Comparison of ENCODE assay signal across 8 cellular contexts in genomic region chr14:90815817-90816662, GRCh38. TPM values are rescaled to one million over a fixed set of nuclear protein-coding genes. Genes with fewer than 3 reads are reported as not detected.
DNase-seq lines count a peak whose midpoint lies in the region; ATAC-seq, FAIRE-seq and TF ChIP-seq lines count a peak whose summit lies in the region.

TTC7B (minus strand) TSS chr14:90816430; CDS start chr14:90816295, 135 bp downstream.

- no peaks in the 10 kb centered on the region for H3F3A ChIP-seq in Loucy (ENCODE audit: low read depth)

- TF ChIP-seq CTCF in D721Med (IDR thresholded peaks at IDR 0.05; ENCODE audit: insufficient read depth, missing control alignments) (peak; percentile 26), GM20000 (IDR thresholded peaks at IDR 0.05; ENCODE audit: extremely low read depth, missing control alignments) (peak; percentile 53), Loucy (conservative IDR thresholded peaks at IDR 0.05; ENCODE audit: low read length) (0 out of 2 replicates have a peak, but pooled peaks have one; percentile 18), fibroblast of the aortic adventitia (IDR thresholded peaks at IDR 0.05; ENCODE audit: insufficient read depth, low read length) (peak; percentile 46)

- H3K36me3 ChIP-seq in Loucy (ENCODE audit: insufficient read depth, low read length), result no peaks in the 10 kb centered on the region

- H2AFZ ChIP-seq in Loucy (ENCODE audit: low read length), result no peak within 1 kb of the TSS

- DNase-seq in D721Med (ENCODE audit: insufficient read length, low spot score), result peak; percentile 83
- DNase-seq in GM20000 (ENCODE audit: low spot score), result peak; percentile 92
- DNase-seq in activated T-cell treated with anti-CD3 and anti-CD28 coated beads, Interleukin-2, amount 50 U/mL, for 24 hours, result peak; percentile 64
- peak; percentile 15 for DNase-seq in fibroblast of the aortic adventitia (ENCODE audit: low read depth)
- DNase-seq in natural killer cell treated with Interleukin-12 subunit alpha and Interleukin-12 subunit beta and Interleukin-15 and Interleukin-18, amount 100 ng/mL, for 72 hours (ENCODE audit: low spot score), result no peak

- H3K4me2 ChIP-seq in Loucy (ENCODE audit: low read depth, low read length, poor library complexity, severe bottlenecking), result peak within 1 kb of the TSS; percentile 87

- no peaks in the 10 kb centered on the region for H4K20me1 ChIP-seq in Loucy (ENCODE audit: insufficient read depth, low read length, poor library complexity, severe bottlenecking)

- H3K9ac ChIP-seq in Loucy (ENCODE audit: low read depth, low read length, poor library complexity, severe bottlenecking), result peak within 1 kb of the TSS; percentile 77

- H3K9me3 Mint-ChIP-seq in activated T-cell treated with anti-CD3 and anti-CD28 coated beads, Interleukin-2, amount 50 U/mL, for 24 hours, result no peaks in the 10 kb centered on the region
- H3K9me3 Mint-ChIP-seq in natural killer cell treated with Interleukin-12 subunit alpha and Interleukin-12 subunit beta and Interleukin-15 and Interleukin-18, amount 100 ng/mL, for 72 hours, result no peaks in the 10 kb centered on the region

- peak within 1 kb of the TSS; percentile 52 for H3K27ac Mint-ChIP-seq in activated T-cell treated with anti-CD3 and anti-CD28 coated beads, Interleukin-2, amount 50 U/mL, for 24 hours
- H3K27ac Mint-ChIP-seq in natural killer cell treated with Interleukin-12 subunit alpha and Interleukin-12 subunit beta and Interleukin-15 and Interleukin-18, amount 100 ng/mL, for 72 hours, result peak within 1 kb of the TSS; percentile 49 to 61

- ATAC-seq in natural killer cell treated with Interleukin-12 subunit alpha and Interleukin-12 subunit beta and Interleukin-15 and Interleukin-18, amount 100 ng/mL, for 72 hours, result peak; percentile 77 to 82
- no peak for ATAC-seq in HG03439 (IDR thresholded peaks at IDR 0.05; ENCODE audit: unreplicated experiment)
- ATAC-seq in HG03196 (IDR thresholded peaks at IDR 0.05; ENCODE audit: unreplicated experiment), result no peak

- no peaks in the 10 kb centered on the region for H3K9me3 ChIP-seq in Loucy (ENCODE audit: insufficient read depth, low read depth, low read length)

- no peaks in the 10 kb centered on the region for H3K36me3 Mint-ChIP-seq in activated T-cell treated with anti-CD3 and anti-CD28 coated beads, Interleukin-2, amount 50 U/mL, for 24 hours (ENCODE audit: low read depth)
- no peaks in the 10 kb centered on the region for H3K36me3 Mint-ChIP-seq in natural killer cell treated with Interleukin-12 subunit alpha and Interleukin-12 subunit beta and Interleukin-15 and Interleukin-18, amount 100 ng/mL, for 72 hours

- no peaks in the 10 kb centered on the region for H3K9me2 ChIP-seq in Loucy (replicated peaks; ENCODE audit: low read depth, low read length)

- peak within 1 kb of the TSS; percentile 84 for H3K4me3 ChIP-seq in Loucy (ENCODE audit: low read length, poor library complexity, severe bottlenecking)
- peak within 1 kb of the TSS; percentile 82 for H3K4me3 ChIP-seq in fibroblast of the aortic adventitia (ENCODE audit: low read depth, low read length)

- H3K4me1 Mint-ChIP-seq in activated T-cell treated with anti-CD3 and anti-CD28 coated beads, Interleukin-2, amount 50 U/mL, for 24 hours (ENCODE audit: low read depth), result peaks cover 10% of the 10 kb centered on the region
- H3K4me1 Mint-ChIP-seq in natural killer cell treated with Interleukin-12 subunit alpha and Interleukin-12 subunit beta and Interleukin-15 and Interleukin-18, amount 100 ng/mL, for 72 hours (ENCODE audit: low read depth in 2 of 2), result peaks cover 21 to 27% of the 10 kb centered on the region in 2 donors

- peaks cover 47% of the 10 kb centered on the region for H3K79me2 ChIP-seq in Loucy (ENCODE audit: insufficient read depth, low read length)

- H3K27me3 ChIP-seq in Loucy (ENCODE audit: insufficient read depth, low read length, poor library complexity, severe bottlenecking), result no peaks in the 10 kb centered on the region

- FAIRE-seq in D721Med (lab: Jason Lieb, UNC), result no peak

- peaks cover 49% of the 10 kb centered on the region for H3K4me1 ChIP-seq in Loucy (ENCODE audit: insufficient read depth, low read length, poor library complexity, severe bottlenecking)

- H3K4me3 Mint-ChIP-seq in activated T-cell treated with anti-CD3 and anti-CD28 coated beads, Interleukin-2, amount 50 U/mL, for 24 hours, result peak within 1 kb of the TSS; percentile 75
- H3K4me3 Mint-ChIP-seq in natural killer cell treated with Interleukin-12 subunit alpha and Interleukin-12 subunit beta and Interleukin-15 and Interleukin-18, amount 100 ng/mL, for 72 hours, result peak within 1 kb of the TSS; percentile 66

- peaks cover 25% of the 10 kb centered on the region for H3K27me3 Mint-ChIP-seq in activated T-cell treated with anti-CD3 and anti-CD28 coated beads, Interleukin-2, amount 50 U/mL, for 24 hours
- H3K27me3 Mint-ChIP-seq in natural killer cell treated with Interleukin-12 subunit alpha and Interleukin-12 subunit beta and Interleukin-15 and Interleukin-18, amount 100 ng/mL, for 72 hours, result peaks cover 5 to 8% of the 10 kb centered on the region in 2 donors

RNA-seq across cellular contexts. Expression of gene TTC7B, which starts in this region (rescaled TPM):
- 24.9 and 50.9 TPM in 2 replicates for total RNA-seq in fibroblast of the aortic adventitia (ENCODE audit: low replicate concordance)
- total RNA-seq in natural killer cell treated with Interleukin-12 subunit alpha and Interleukin-12 subunit beta and Interleukin-15 and Interleukin-18, amount 100 ng/mL, for 72 hours, result 10 to 100 TPM in 1 of 2 donors, 1 to 10 TPM in 1; 8.9 to 24.5 TPM

Comparison
In these comparisons a context has a peak if more than half of its experiments do, and no peak if none do; other contexts are left out.
1. ATAC-seq: peak in natural killer cell treated with Interleukin-12 subunit alpha and Interleukin-12 subunit beta and Interleukin-15 and Interleukin-18, amount 100 ng/mL, for 72 hours (2 of 2); none in HG03439 (single experiment) and HG03196 (single experiment).
2. Peak in every context shown above with its lines, with median percentiles within 50 percentile points of each other: CTCF ChIP-seq.